Comparison of ENCODE assay signal across 31 cellular contexts in the genomic region with DNA sequence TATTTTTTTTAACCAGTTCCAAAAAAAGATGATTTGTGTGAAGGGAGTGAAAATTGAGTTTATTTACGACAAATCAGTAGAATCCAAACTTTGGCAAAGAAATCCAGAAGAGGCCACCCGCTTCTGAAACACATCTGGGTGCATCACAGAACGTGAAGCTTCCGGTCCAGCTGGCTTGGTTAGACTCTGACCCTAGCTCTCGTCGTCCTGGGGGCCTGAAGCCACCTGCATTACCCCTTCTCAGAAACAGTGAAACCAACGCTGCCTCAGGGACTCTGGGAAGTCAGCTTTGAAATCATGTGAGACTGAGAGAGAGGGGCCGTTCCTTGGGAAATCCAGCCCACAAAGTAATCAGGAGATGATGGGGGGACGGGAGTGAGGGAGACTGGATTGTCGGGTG. TPM values are rescaled to one million over a fixed set of nuclear protein-coding genes. Genes with fewer than 3 reads are reported as not detected.
"Had no signal": no experiment of that assay in that cellular context is flagged by ENCODE, and none has a peak within 500 bp of the region (broad histone marks: within the 10 kb centered on the region; RNA-seq: fewer than 3 reads in every experiment).

No MANE protein-coding gene starts in this region.

- H3K36me3 ChIP-seq: brain microvascular endothelial cell, esophagus muscularis mucosa, gastrocnemius medialis had no signal

- H3K9me3 ChIP-seq: gastrocnemius medialis had no signal

- H3K4me1 Mint-ChIP-seq: activated CD4-positive, alpha-beta T cell treated with anti-CD3 and anti-CD28 coated beads for 36 hours; activated CD4-positive, alpha-beta T cell treated with anti-CD3 and anti-CD28 coated beads, Interleukin-2, amount 10 ng/mL, durations not matched to agents 24 days and 14 days; activated CD8-positive, alpha-beta memory T cell treated with anti-CD3 and anti-CD28 coated beads, Interleukin-2, amount 10 ng/mL, durations not matched to agents 7 days and 5 days; activated T-helper 17 cell treated with anti-CD3 and anti-CD28 coated beads, Interleukin-2, amount 50 U/mL, for 72 hours; central memory CD8-positive, alpha-beta T cell; T-helper 17 cell had no signal

- H3K36me3 Mint-ChIP-seq: activated CD4-positive, alpha-beta memory T cell treated with anti-CD3 and anti-CD28 coated beads for 36 hours; activated CD8-positive, alpha-beta memory T cell treated with anti-CD3 and anti-CD28 coated beads, Interleukin-2, amount 10 ng/mL, durations not matched to agents 7 days and 5 days; activated naive CD8-positive, alpha-beta T cell had no signal

- H3K27ac Mint-ChIP-seq: activated CD4-positive, alpha-beta memory T cell treated with anti-CD3 and anti-CD28 coated beads for 36 hours; activated CD4-positive, alpha-beta T cell treated with anti-CD3 and anti-CD28 coated beads for 36 hours; activated CD4-positive, alpha-beta T cell treated with anti-CD3 and anti-CD28 coated beads, Interleukin-2, amount 10 ng/mL, durations not matched to agents 24 days and 14 days; activated CD8-positive, alpha-beta memory T cell treated with anti-CD3 and anti-CD28 coated beads, Interleukin-2, amount 10 ng/mL, durations not matched to agents 7 days and 5 days; activated CD8-positive, alpha-beta T cell treated with anti-CD3 and anti-CD28 coated beads, Interleukin-2, amount 10 ng/mL, durations not matched to agents 7 days and 5 days; activated naive CD8-positive, alpha-beta T cell; activated T-cell treated with anti-CD3 and anti-CD28 coated beads, Interleukin-2, amount 50 U/mL, for 24 hours; activated T-helper 17 cell treated with anti-CD3 and anti-CD28 coated beads, Interleukin-2, amount 50 U/mL, for 72 hours; dendritic cell treated with granulocyte-macrophage colony-stimulating factor and Interleukin-4, amounts not matched to agents 40 ng/mL and 50 ng/mL, for 4 days; T-helper 17 cell had no signal

- H3K27ac ChIP-seq: brain microvascular endothelial cell, coronary artery, esophagus muscularis mucosa, foreskin keratinocyte, gastrocnemius medialis had no signal

- H3K9me3 Mint-ChIP-seq: activated CD4-positive, alpha-beta T cell treated with anti-CD3 and anti-CD28 coated beads, Interleukin-2, amount 10 ng/mL, durations not matched to agents 24 days and 14 days had no signal

- H3K4me3 ChIP-seq: coronary artery, dorsolateral prefrontal cortex, esophagus muscularis mucosa, gastrocnemius medialis had no signal

- H3K4me3 Mint-ChIP-seq: activated CD4-positive, alpha-beta memory T cell treated with anti-CD3 and anti-CD28 coated beads for 36 hours; activated CD4-positive, alpha-beta T cell treated with anti-CD3 and anti-CD28 coated beads for 36 hours; activated CD4-positive, alpha-beta T cell treated with anti-CD3 and anti-CD28 coated beads, Interleukin-2, amount 10 ng/mL, durations not matched to agents 24 days and 14 days; activated CD8-positive, alpha-beta memory T cell treated with anti-CD3 and anti-CD28 coated beads, Interleukin-2, amount 10 ng/mL, durations not matched to agents 7 days and 5 days; activated CD8-positive, alpha-beta T cell treated with anti-CD3 and anti-CD28 coated beads, Interleukin-2, amount 10 ng/mL, durations not matched to agents 7 days and 5 days; activated naive CD8-positive, alpha-beta T cell; activated T-cell treated with anti-CD3 and anti-CD28 coated beads, Interleukin-2, amount 50 U/mL, for 24 hours; activated T-helper 17 cell treated with anti-CD3 and anti-CD28 coated beads, Interleukin-2, amount 50 U/mL, for 72 hours; central memory CD8-positive, alpha-beta T cell; dendritic cell treated with granulocyte-macrophage colony-stimulating factor and Interleukin-4, amounts not matched to agents 40 ng/mL and 50 ng/mL, for 4 days; T-helper 17 cell had no signal

- H3K27me3 Mint-ChIP-seq: activated CD4-positive, alpha-beta memory T cell treated with anti-CD3 and anti-CD28 coated beads for 36 hours; activated CD4-positive, alpha-beta T cell treated with anti-CD3 and anti-CD28 coated beads, Interleukin-2, amount 10 ng/mL, durations not matched to agents 24 days and 14 days; activated CD8-positive, alpha-beta memory T cell treated with anti-CD3 and anti-CD28 coated beads, Interleukin-2, amount 10 ng/mL, durations not matched to agents 7 days and 5 days; activated naive CD8-positive, alpha-beta T cell; dendritic cell treated with granulocyte-macrophage colony-stimulating factor and Interleukin-4, amounts not matched to agents 40 ng/mL and 50 ng/mL, for 4 days had no signal

- ATAC-seq: activated CD4-positive, alpha-beta T cell treated with anti-CD3 and anti-CD28 coated beads for 36 hours; activated CD8-positive, alpha-beta memory T cell treated with anti-CD3 and anti-CD28 coated beads, Interleukin-2, amount 10 ng/mL, durations not matched to agents 7 days and 5 days; activated CD8-positive, alpha-beta T cell treated with anti-CD3 and anti-CD28 coated beads, Interleukin-2, amount 10 ng/mL, durations not matched to agents 7 days and 5 days; activated T-helper 17 cell treated with anti-CD3 and anti-CD28 coated beads, Interleukin-2, amount 50 U/mL, for 72 hours; foreskin keratinocyte; gastrocnemius medialis; T-helper 17 cell had no signal

- H3K4me1 ChIP-seq: esophagus muscularis mucosa, foreskin keratinocyte, gastrocnemius medialis had no signal

- H3K27me3 ChIP-seq: brain microvascular endothelial cell, dorsolateral prefrontal cortex, foreskin keratinocyte, gastrocnemius medialis had no signal

- DNase-seq: activated CD4-positive, alpha-beta memory T cell treated with anti-CD3 and anti-CD28 coated beads for 36 hours; activated CD4-positive, alpha-beta T cell treated with anti-CD3 and anti-CD28 coated beads for 36 hours; activated CD4-positive, alpha-beta T cell treated with anti-CD3 and anti-CD28 coated beads, Interleukin-2, amount 10 ng/mL, durations not matched to agents 24 days and 14 days; activated CD4-positive, CD25-positive, alpha-beta regulatory T cell; activated CD4-positive, CD25-positive, alpha-beta regulatory T cell treated with anti-CD3 and anti-CD28 coated beads, Interleukin-2, amount 50 U/mL, for 72 hours; activated CD8-positive, alpha-beta memory T cell treated with anti-CD3 and anti-CD28 coated beads, Interleukin-2, amount 10 ng/mL, durations not matched to agents 7 days and 5 days; activated CD8-positive, alpha-beta memory T cell treated with anti-CD3 and anti-CD28 coated beads, Interleukin-2, amount 50 U/mL, for 4 hours; activated CD8-positive, alpha-beta T cell treated with anti-CD3 and anti-CD28 coated beads, Interleukin-2, amount 10 ng/mL, durations not matched to agents 7 days and 5 days; activated effector memory CD4-positive, alpha-beta T cell treated with Interleukin-2 at 50 U/mL for 16 hours; activated gamma-delta T cell treated with Interleukin-2 at 50 U/mL for 16 hours; activated naive CD4-positive, alpha-beta T cell treated with anti-CD3 and anti-CD28 coated beads, Interleukin-2, amount 50 U/mL, for 16 hours; activated naive CD4-positive, alpha-beta T cell treated with Interleukin-2 at 50 U/mL for 16 hours; activated T-cell treated with anti-CD3 and anti-CD28 coated beads, Interleukin-2, amount 50 U/mL, for 24 hours; amniotic stem cell; anterior cingulate cortex; brain microvascular endothelial cell; dorsolateral prefrontal cortex; effector memory CD4-positive, alpha-beta T cell; erythroblast; foreskin keratinocyte; gastrocnemius medialis; glutamatergic neuron; T-helper 1 cell; T-helper 17 cell had no signal

RNA-seq across cellular contexts. Expression of a gene that starts 21.8 kb away (rescaled TPM):
- total RNA-seq: activated CD4-positive, alpha-beta memory T cell treated with anti-CD3 and anti-CD28 coated beads for 36 hours; activated CD4-positive, alpha-beta T cell treated with anti-CD3 and anti-CD28 coated beads for 36 hours; activated CD4-positive, alpha-beta T cell treated with anti-CD3 and anti-CD28 coated beads, Interleukin-2, amount 10 ng/mL, durations not matched to agents 24 days and 14 days; activated CD8-positive, alpha-beta memory T cell treated with anti-CD3 and anti-CD28 coated beads for 36 hours; activated CD8-positive, alpha-beta memory T cell treated with anti-CD3 and anti-CD28 coated beads, Interleukin-2, amount 10 ng/mL, durations not matched to agents 7 days and 5 days; activated CD8-positive, alpha-beta T cell treated with anti-CD3 and anti-CD28 coated beads, Interleukin-2, amount 10 ng/mL, durations not matched to agents 7 days and 5 days; activated T-helper 17 cell treated with anti-CD3 and anti-CD28 coated beads, Interleukin-2, amount 50 U/mL, for 72 hours; T-helper 17 cell had no signal
